In genomic region chr1:184739796-184740195, GRCh38 we compare ENCODE assay signal across 14 cellular contexts.
A peak's percentile ranks its signal among the peaks of the same experiment; 100 is the strongest.
DNase-seq lines count a peak whose midpoint lies in the region; ATAC-seq and TF ChIP-seq lines count a peak whose summit lies in the region.
"Had no signal": no experiment of that assay in that cellular context is flagged by ENCODE, and none has a peak within 500 bp of the region (broad histone marks: within the 10 kb centered on the region; RNA-seq: fewer than 3 reads in every experiment).

No MANE protein-coding gene starts in this region.

- peaks cover 100% of the 10 kb centered on the region for H3K4me1 ChIP-seq in KMS-11 (ENCODE audit: low read depth, poor library complexity, severe bottlenecking)
- H3K4me1 ChIP-seq: Caco-2 had no signal

- H3K36me3 ChIP-seq in KMS-11 (ENCODE audit: insufficient read depth): peaks cover 11% of the 10 kb centered on the region; the same call in 1 of the 2 replicates
- H3K36me3 ChIP-seq: HAP-1 had no signal

- no peaks in the 10 kb centered on the region for H3K27me3 ChIP-seq in KMS-11 (ENCODE audit: insufficient read depth, low read depth)

- H4K20me1 ChIP-seq in KMS-11 (ENCODE audit: insufficient read depth): no peaks in the 10 kb centered on the region

- no peak overlapping the region for H3K4me3 ChIP-seq in KMS-11 (IDR thresholded peaks at IDR 0.05; ENCODE audit: insufficient read depth, low read depth, low read length)
- H3K4me3 ChIP-seq: A549, HAP-1 had no signal

- DNase-seq in NCI-H748 (lab: John Stamatoyannopoulos, UW; ENCODE audit: unreplicated experiment): peak; percentile 22
- DNase-seq in NCI-H748 treated with DMSO at 0.1 percent for 48 hours (lab: John Stamatoyannopoulos, UW): no peak
- peak; percentile 10 for DNase-seq in NCI-H774 (lab: John Stamatoyannopoulos, UW)
- DNase-seq: Caco-2; CD8-positive, alpha-beta T cell; DMS153; DMS79 treated with DMSO at 0.1 percent for 48 hours; EL; GOT3 had no signal

- peak overlapping the region; percentile 10; the same call in 1 of the 2 replicates for H3K27ac ChIP-seq in KMS-11
- H3K27ac ChIP-seq: A549 had no signal

- H3K9ac ChIP-seq in KMS-11: no peak overlapping the region

- ATAC-seq in HG02678 (IDR thresholded peaks at IDR 0.05; ENCODE audit: unreplicated experiment) (no peak), GM21515 (IDR thresholded peaks at IDR 0.05; ENCODE audit: unreplicated experiment) (no peak)
- ATAC-seq: A549; CD8-positive, alpha-beta T cell had no signal

- peaks cover 85% of the 10 kb centered on the region for H3K79me2 ChIP-seq in KMS-11 (ENCODE audit: insufficient read depth, low read depth)

- TF ChIP-seq CTCF in KMS-11 (conservative IDR thresholded peaks at IDR 0.05; ENCODE audit: low read depth, low read length): no peak

- H3K4me2 ChIP-seq in KMS-11: peak overlapping the region; percentile 44
- H3K4me2 ChIP-seq: A549 had no signal

- H2AFZ ChIP-seq in KMS-11 (ENCODE audit: low read depth): no peak overlapping the region
